Comparison of ENCODE assay signal across 2 cellular contexts in genomic region chr1:169724168-169724567, GRCh38.
TF ChIP-seq lines count a peak whose summit lies in the region.

No MANE protein-coding gene starts in this region.

TF ChIP-seq in SK-N-SH, 30 proteins besides CTCF, POLR2A, EP300 and RAD21:
- TF ChIP-seq REST (IDR thresholded peaks at IDR 0.05; ENCODE audit: low read depth, low read length) (no peak), GATA2 (CRISPR knock-in tag; IDR thresholded peaks at IDR 0.05) (no peak), SIN3A (IDR thresholded peaks at IDR 0.05; ENCODE audit: borderline replicate concordance, low read depth, low read length) (no peak), MAX (IDR thresholded peaks at IDR 0.05; ENCODE audit: low read depth) (no peak), RXRA (IDR thresholded peaks at IDR 0.05; ENCODE audit: borderline replicate concordance, low read depth) (no peak), SMC3 (IDR thresholded peaks at IDR 0.05; ENCODE audit: low read depth, low read length) (no peak), MXI1 (IDR thresholded peaks at IDR 0.05; ENCODE audit: low read depth, low read length) (no peak), FOXJ3 (CRISPR knock-in tag; IDR thresholded peaks at IDR 0.05) (no peak), JUND (IDR thresholded peaks at IDR 0.05) (no peak), GABPA (IDR thresholded peaks at IDR 0.05; ENCODE audit: low read depth) (no peak), EZH2phosphoT487 (IDR thresholded peaks at IDR 0.05; ENCODE audit: borderline replicate concordance, low read depth) (no peak), TCF12 (IDR thresholded peaks at IDR 0.05) (no peak), ZBTB33 (IDR thresholded peaks at IDR 0.05; ENCODE audit: borderline replicate concordance, low read depth) (no peak)

TF ChIP-seq in GM23338, 12 proteins besides CTCF, POLR2A, EP300 and RAD21 (continued from another document):
- TF ChIP-seq ZNF462 (CRISPR knock-in tag; IDR thresholded peaks at IDR 0.05) (no peak), EZH2 (IDR thresholded peaks at IDR 0.05; ENCODE audit: low read depth, unreplicated experiment) (no peak), ZNF114 (CRISPR knock-in tag; IDR thresholded peaks at IDR 0.05) (no peak), STAT1 (IDR thresholded peaks at IDR 0.05; ENCODE audit: unreplicated experiment) (no peak), POLR2AphosphoS5 (IDR thresholded peaks at IDR 0.05; ENCODE audit: low read depth) (no peak), REST (IDR thresholded peaks at IDR 0.05; ENCODE audit: unreplicated experiment) (no peak)
TF ChIP-seq in GM23338: peak in this region for 0.
